Comparison of ENCODE assay signal across 20 cellular contexts in genomic region chr13:105737688-105738087, GRCh38.
"Had no signal": no experiment of that assay in that cellular context is flagged by ENCODE, and none has a peak within 500 bp of the region (broad histone marks: within the 10 kb centered on the region; RNA-seq: fewer than 3 reads in every experiment).

No MANE protein-coding gene starts in this region.

- DNase-seq: naive thymus-derived CD8-positive, alpha-beta T cell; nephron progenitor cell; nucleus accumbens; pancreas; right cardiac atrium; right lobe of liver; sigmoid colon; small intestine; stimulated activated CD4-positive, alpha-beta T cell treated with anti-CD3 and anti-CD28 coated beads, Interleukin-15, amount 100 ng/mL, for 24 hours; stimulated activated CD4-positive, alpha-beta T cell treated with anti-CD3 and anti-CD28 coated beads, Interleukin-2, amount 100 ng/mL, for 24 hours; stimulated activated CD4-positive, alpha-beta T cell treated with anti-CD3 and anti-CD28 coated beads, Interleukin-2, amount 100 ng/mL, for 48 hours; stimulated activated CD4-positive, alpha-beta T cell treated with anti-CD3 and anti-CD28 coated beads, Interleukin-4, amount 100 ng/mL, for 24 hours; stimulated activated naive B cell treated with anti-CD40 and anti-IgM and Interleukin-4, amounts not matched to agents 10 μg/mL and 1 μg/mL and 100 μg/mL, for 72 hours; stimulated activated naive CD4-positive, alpha-beta T cell treated with Interleukin-2 at 50 U/mL for 16 hours; stomach; thyroid gland; trophoblast cell; upper lobe of left lung had no signal

- ATAC-seq: naive thymus-derived CD8-positive, alpha-beta T cell; natural killer cell treated with Interleukin-12 subunit alpha and Interleukin-12 subunit beta and Interleukin-15 and Interleukin-18, amount 100 ng/mL, for 72 hours; pancreas; right cardiac atrium; right lobe of liver; stimulated activated effector memory CD8-positive, alpha-beta T cell treated with anti-CD3 and anti-CD28 coated beads, Interleukin-12 subunit alpha, Interleukin-12 subunit beta, amount 100 ng/mL, for 72 hours; stimulated activated naive B cell treated with anti-CD40 and anti-IgM and Interleukin-4, amounts not matched to agents 10 μg/mL and 1 μg/mL and 100 μg/mL, for 72 hours had no signal
